21 cellular contexts compared by ENCODE assay signal in the genomic region with DNA sequence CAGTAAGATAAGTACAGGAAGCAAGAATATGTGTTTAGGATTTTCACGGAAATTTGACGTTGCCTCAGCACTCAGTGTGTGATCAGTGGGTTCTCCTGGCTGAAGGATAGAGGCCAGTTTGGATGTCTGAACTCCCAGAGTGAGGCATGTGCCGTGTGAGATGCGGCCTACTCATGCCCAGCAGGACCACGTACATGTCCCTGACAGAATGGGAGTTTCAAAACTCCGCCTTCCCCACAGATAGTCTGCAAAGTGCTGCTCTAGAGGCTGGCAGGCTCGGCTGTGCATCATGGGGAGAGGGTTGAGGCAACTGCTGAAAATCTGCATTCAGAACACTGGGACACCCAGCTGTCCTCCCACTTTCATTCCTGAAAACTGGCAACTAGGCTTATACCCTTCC.
"Had no signal": no experiment of that assay in that cellular context is flagged by ENCODE, and none has a peak within 500 bp of the region (broad histone marks: within the 10 kb centered on the region; RNA-seq: fewer than 3 reads in every experiment).

No MANE protein-coding gene starts in this region.

- H3K9me3 Mint-ChIP-seq: activated CD4-positive, alpha-beta memory T cell treated with anti-CD3 and anti-CD28 coated beads for 36 hours; activated T-cell treated with anti-CD3 and anti-CD28 coated beads, Interleukin-2, amount 50 U/mL, for 4 hours; central memory CD8-positive, alpha-beta T cell; effector memory CD8-positive, alpha-beta T cell; stimulated activated naive CD8-positive, alpha-beta T cell treated with anti-CD3 and anti-CD28 coated beads, Interleukin-15, amount 100 ng/mL, for 72 hours had no signal

- H3K4me3 Mint-ChIP-seq: activated CD4-positive, alpha-beta memory T cell treated with anti-CD3 and anti-CD28 coated beads for 36 hours; activated CD4-positive, alpha-beta T cell treated with anti-CD3 and anti-CD28 coated beads for 36 hours; activated CD8-positive, alpha-beta memory T cell treated with anti-CD3 and anti-CD28 coated beads, Interleukin-2, amount 10 ng/mL, durations not matched to agents 7 days and 5 days; activated naive CD8-positive, alpha-beta T cell; activated T-cell treated with anti-CD3 and anti-CD28 coated beads, Interleukin-2, amount 50 U/mL, for 4 hours; central memory CD8-positive, alpha-beta T cell; effector memory CD8-positive, alpha-beta T cell; naive B cell; stimulated activated naive CD8-positive, alpha-beta T cell treated with anti-CD3 and anti-CD28 coated beads, Interleukin-15, amount 100 ng/mL, for 72 hours had no signal

- H3K27me3 ChIP-seq: sigmoid colon, spleen, testis, upper lobe of left lung had no signal

- H3K4me3 ChIP-seq: sigmoid colon, spleen, testis, upper lobe of left lung had no signal

- H3K4me1 ChIP-seq: testis had no signal

- H3K27ac ChIP-seq: epithelial cell of prostate, sigmoid colon, spleen, testis, upper lobe of left lung had no signal

- H3K27ac Mint-ChIP-seq: activated CD4-positive, alpha-beta memory T cell treated with anti-CD3 and anti-CD28 coated beads for 36 hours; activated CD4-positive, alpha-beta T cell treated with anti-CD3 and anti-CD28 coated beads for 36 hours; activated CD8-positive, alpha-beta memory T cell treated with anti-CD3 and anti-CD28 coated beads, Interleukin-2, amount 10 ng/mL, durations not matched to agents 7 days and 5 days; activated naive CD8-positive, alpha-beta T cell; stimulated activated naive CD8-positive, alpha-beta T cell treated with anti-CD3 and anti-CD28 coated beads, Interleukin-15, amount 100 ng/mL, for 72 hours had no signal

- ATAC-seq: activated CD4-positive, alpha-beta T cell treated with anti-CD3 and anti-CD28 coated beads for 36 hours; activated CD8-positive, alpha-beta memory T cell treated with anti-CD3 and anti-CD28 coated beads, Interleukin-2, amount 10 ng/mL, durations not matched to agents 7 days and 5 days; activated T-cell treated with anti-CD3 and anti-CD28 coated beads, Interleukin-2, amount 50 U/mL, for 4 hours; effector memory CD8-positive, alpha-beta T cell; SK-N-SH treated with all-trans-retinoic acid at 6 μM for 48 hours; stimulated activated naive CD8-positive, alpha-beta T cell treated with anti-CD3 and anti-CD28 coated beads, Interleukin-15, amount 100 ng/mL, for 72 hours had no signal

- H3K9me3 ChIP-seq: sigmoid colon, spleen, testis, upper lobe of left lung had no signal

- DNase-seq: activated CD4-positive, alpha-beta memory T cell treated with anti-CD3 and anti-CD28 coated beads for 36 hours; activated CD4-positive, alpha-beta T cell treated with anti-CD3 and anti-CD28 coated beads for 36 hours; activated CD8-positive, alpha-beta memory T cell treated with anti-CD3 and anti-CD28 coated beads, Interleukin-2, amount 10 ng/mL, durations not matched to agents 7 days and 5 days; activated gamma-delta T cell; activated T-cell treated with anti-CD3 and anti-CD28 coated beads, Interleukin-2, amount 50 U/mL, for 4 hours; amniotic stem cell; effector memory CD8-positive, alpha-beta T cell; mammary epithelial cell; naive B cell; sigmoid colon; spleen; stimulated activated CD4-positive, alpha-beta T cell treated with anti-CD3 and anti-CD28 coated beads, Interleukin-1b, Interleukin-23, amount 100 ng/mL, for 48 hours; stimulated activated naive CD8-positive, alpha-beta T cell treated with anti-CD3 and anti-CD28 coated beads, Interleukin-15, amount 100 ng/mL, for 72 hours; T-helper 1 cell; T1000; testis had no signal

- H3K27me3 Mint-ChIP-seq: activated CD4-positive, alpha-beta memory T cell treated with anti-CD3 and anti-CD28 coated beads for 36 hours; activated CD4-positive, alpha-beta T cell treated with anti-CD3 and anti-CD28 coated beads for 36 hours; activated naive CD8-positive, alpha-beta T cell; central memory CD8-positive, alpha-beta T cell; effector memory CD8-positive, alpha-beta T cell; naive B cell; stimulated activated naive CD8-positive, alpha-beta T cell treated with anti-CD3 and anti-CD28 coated beads, Interleukin-15, amount 100 ng/mL, for 72 hours had no signal

- H3K36me3 ChIP-seq: sigmoid colon, spleen, upper lobe of left lung had no signal

- H3K36me3 Mint-ChIP-seq: activated CD4-positive, alpha-beta memory T cell treated with anti-CD3 and anti-CD28 coated beads for 36 hours; activated CD8-positive, alpha-beta memory T cell treated with anti-CD3 and anti-CD28 coated beads, Interleukin-2, amount 10 ng/mL, durations not matched to agents 7 days and 5 days; activated naive CD8-positive, alpha-beta T cell; naive B cell had no signal
